In the genomic region with DNA sequence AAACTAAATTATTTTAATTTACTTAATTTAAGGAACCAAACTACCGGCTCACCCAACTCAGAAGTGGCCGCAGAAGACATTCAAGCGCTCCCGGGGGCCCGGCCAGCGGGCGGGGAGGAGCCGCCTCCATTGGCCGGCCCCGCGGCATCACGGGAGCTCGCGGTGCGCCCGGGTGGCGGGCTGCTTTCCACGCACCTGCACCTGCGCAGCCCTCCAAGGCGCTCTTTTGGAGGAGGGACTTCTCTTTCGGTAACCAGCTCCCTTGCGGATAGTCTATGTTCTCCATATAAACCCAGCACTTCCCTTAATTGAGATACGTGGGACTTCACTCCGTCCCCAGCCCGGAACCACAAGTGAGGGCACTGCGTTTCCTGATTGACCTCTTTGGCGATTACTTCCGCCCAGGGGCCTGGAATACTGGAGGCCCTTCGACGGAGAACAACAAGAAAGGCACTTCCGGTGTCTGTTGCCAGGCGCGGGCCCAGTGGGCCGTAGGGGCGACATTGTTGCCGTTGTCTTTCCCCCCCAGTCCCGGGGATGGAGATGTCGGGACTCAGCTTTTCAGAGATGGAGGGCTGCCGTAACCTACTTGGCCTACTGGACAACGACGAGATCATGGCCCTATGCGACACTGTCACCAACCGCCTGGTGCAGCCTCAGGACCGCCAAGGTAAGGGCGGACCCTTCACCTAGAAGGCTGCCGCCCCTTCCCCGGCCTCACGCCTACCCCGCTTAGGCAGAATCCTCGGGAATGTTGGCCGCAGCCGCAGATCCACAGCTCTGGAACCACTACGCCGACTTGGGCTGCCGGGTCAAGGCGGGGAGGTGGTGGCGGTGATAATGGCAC, we compare ENCODE assay signal across 8 cellular contexts. TPM values are rescaled to one million over a fixed set of nuclear protein-coding genes. Genes with fewer than 3 reads are reported as not detected.
DNase-seq lines count a peak whose midpoint lies in the region; ATAC-seq and TF ChIP-seq lines count a peak whose summit lies in the region.

A gene (plus strand): TSS at position 444 of the 847 bp plus-strand sequence. CDS start 94 bp downstream, at position 538.

- H3K4me3 Mint-ChIP-seq in progenitor cell of endocrine pancreas (ENCODE audit: low read depth) = peak within 1 kb of the TSS; percentile 97

- peak within 1 kb of the TSS; percentile 99 for H3K27ac Mint-ChIP-seq in progenitor cell of endocrine pancreas

- no peaks in the 10 kb centered on the region for H3K27me3 Mint-ChIP-seq in progenitor cell of endocrine pancreas

- no peaks in the 10 kb centered on the region for H3K9me3 ChIP-seq in left ventricle myocardium inferior (replicated peaks)
- no peaks in the 10 kb centered on the region for H3K9me3 ChIP-seq in upper lobe of right lung

- peak; percentile 64 for TF ChIP-seq POLR2A in GM15510 (IDR thresholded peaks at IDR 0.05; ENCODE audit: borderline replicate concordance, extremely low read depth, insufficient read length)

- H3K9me3 Mint-ChIP-seq in progenitor cell of endocrine pancreas (ENCODE audit: low read depth) = no peaks in the 10 kb centered on the region

- peak within 1 kb of the TSS; percentile 93 for H3K27ac ChIP-seq in left ventricle myocardium inferior (replicated peaks)
- peak within 1 kb of the TSS; percentile 93 for H3K27ac ChIP-seq in upper lobe of right lung

- intact Hi-C loops in T-helper 1 cell treated with Interleukin-12 subunit alpha and Interleukin-12 subunit beta and Interleukin-4 antibody, amounts not matched to agents 30 ng/mL and 1 ng/mL, for 36 hours (cut with micrococcal nuclease) = loop anchor here (1.0 to 5.0 kb wide), 6 partner anchors 31 to 922 kb away; a partner anchor contains a TSS
- intact Hi-C loops in left ventricle myocardium inferior (cut with micrococcal nuclease) = no loop called here
- intact Hi-C loops in upper lobe of right lung (cut with DNase I) = no loop called here

- TF ChIP-seq CTCF in left ventricle myocardium inferior (IDR thresholded peaks at IDR 0.05; ENCODE audit: borderline replicate concordance) = no peak
- TF ChIP-seq CTCF in progenitor cell of endocrine pancreas (IDR thresholded peaks at IDR 0.05; ENCODE audit: unreplicated experiment) = no peak
- no peak for TF ChIP-seq CTCF in upper lobe of right lung (IDR thresholded peaks at IDR 0.05)

- peaks cover 24% of the 10 kb centered on the region for H3K4me1 Mint-ChIP-seq in progenitor cell of endocrine pancreas (ENCODE audit: low read depth)

- peaks cover 8% of the 10 kb centered on the region for H3K36me3 Mint-ChIP-seq in progenitor cell of endocrine pancreas (ENCODE audit: insufficient read depth)

- ATAC-seq in HG02870 (IDR thresholded peaks at IDR 0.05; ENCODE audit: unreplicated experiment) = peak; percentile 69
- ATAC-seq in upper lobe of right lung = peak; percentile 99

- H3K4me1 ChIP-seq in left ventricle myocardium inferior = peaks cover 52% of the 10 kb centered on the region
- peaks cover 27% of the 10 kb centered on the region for H3K4me1 ChIP-seq in upper lobe of right lung

- DNase-seq in NCI-H146 (lab: John Stamatoyannopoulos, UW) (peak; percentile 94), amniotic stem cell (lab: John Stamatoyannopoulos, UW) (peak; percentile 76), left ventricle myocardium inferior (peak; percentile 87), progenitor cell of endocrine pancreas (ENCODE audit: low spot score, unreplicated experiment) (peak; percentile 60), upper lobe of right lung (peak; percentile 91)

- H3K4me3 ChIP-seq in left ventricle myocardium inferior (peak within 1 kb of the TSS; percentile 85), upper lobe of right lung (peak within 1 kb of the TSS; percentile 80)

- H3K27me3 ChIP-seq in left ventricle myocardium inferior (ENCODE audit: low read depth) (no peaks in the 10 kb centered on the region), upper lobe of right lung (no peaks in the 10 kb centered on the region)

- peaks cover 18% of the 10 kb centered on the region for H3K36me3 ChIP-seq in left ventricle myocardium inferior
- H3K36me3 ChIP-seq in upper lobe of right lung = peaks cover 17% of the 10 kb centered on the region

RNA-seq across cellular contexts. Expression of the gene that starts here (rescaled TPM):
- 29.6 and 33.4 TPM in 2 replicates for total RNA-seq in T-helper 1 cell treated with Interleukin-12 subunit alpha and Interleukin-12 subunit beta and Interleukin-4 antibody, amounts not matched to agents 30 ng/mL and 1 ng/mL, for 36 hours
- 12.6 TPM for total RNA-seq in left ventricle myocardium inferior
- 30.7 and 35.4 TPM in 2 replicates for total RNA-seq in progenitor cell of endocrine pancreas
- 18.1 TPM for total RNA-seq in upper lobe of right lung

Comparison
In these comparisons a context has a peak if more than half of its experiments do, and no peak if none do; other contexts are left out.
1. Peak in every context shown above with its lines: DNase-seq, ATAC-seq, H3K4me3 ChIP-seq and H3K27ac ChIP-seq.